In genomic region chr2:71630110-71630967, GRCh38 we compare ENCODE assay signal across 24 cellular contexts.
DNase-seq lines count a peak whose midpoint lies in the region; ATAC-seq, FAIRE-seq and TF ChIP-seq lines count a peak whose summit lies in the region.
"Had no signal": no experiment of that assay in that cellular context is flagged by ENCODE, and none has a peak within 500 bp of the region (broad histone marks: within the 10 kb centered on the region; RNA-seq: fewer than 3 reads in every experiment).

No MANE protein-coding gene starts in this region.

- H3K27me3 ChIP-seq in esophagus muscularis mucosa, result no peaks in the 10 kb centered on the region
- no peaks in the 10 kb centered on the region for H3K27me3 ChIP-seq in stomach
- H3K27me3 ChIP-seq: heart right ventricle, neural progenitor cell had no signal

- TF ChIP-seq POLR2A in esophagus muscularis mucosa (IDR thresholded peaks at IDR 0.05; ENCODE audit: low read depth) (no peak), stomach (IDR thresholded peaks at IDR 0.05) (no peak)

- DNase-seq in HTR-8/SVneo (ENCODE audit: insufficient read length, low spot score) (no peak), esophagus muscularis mucosa (ENCODE audit: extremely low spot score) (peak; percentile 70), stomach (no peak), kidney glomerular epithelial cell (lab: John Stamatoyannopoulos, UW) (no peak), T-helper 17 cell (no peak), GM13976 (ENCODE audit: low spot score) (no peak)
- DNase-seq: activated CD4-positive, CD25-positive, alpha-beta regulatory T cell treated with anti-CD3 and anti-CD28 coated beads, Interleukin-2, amount 50 U/mL, for 72 hours; activated CD8-positive, alpha-beta T cell treated with anti-CD3 and anti-CD28 coated beads, Interleukin-2, amount 10 ng/mL, durations not matched to agents 7 days and 5 days; activated gamma-delta T cell treated with Interleukin-2 at 50 U/mL for 16 hours; activated T-cell treated with anti-CD3 and anti-CD28 coated beads, Interleukin-2, amount 50 U/mL, for 1 hour; CD8-positive, alpha-beta T cell; cortex of kidney; heart right ventricle; NCI-H1048; NCI-H2029; NCI-H774; SHP77 treated with DMSO at 0.1 percent for 48 hours; T-cell had no signal

- peaks cover 0 to 3% (median 0%) of the 10 kb centered on the region in 4 donors for H3K36me3 ChIP-seq in esophagus muscularis mucosa
- H3K36me3 ChIP-seq in stomach, result no peaks in the 10 kb centered on the region
- H3K36me3 ChIP-seq: neural progenitor cell had no signal

- FAIRE-seq in HTR-8/SVneo (lab: Jason Lieb, UNC), result peak; percentile 38
- FAIRE-seq: GM18507, TTC549 had no signal

- no peak overlapping the region for H3K4me3 ChIP-seq in esophagus muscularis mucosa
- no peak overlapping the region for H3K4me3 ChIP-seq in stomach
- H3K4me3 ChIP-seq: heart right ventricle, neural progenitor cell had no signal

- intact Hi-C loops in esophagus muscularis mucosa (cut with DNase I) (no loop called here), stomach (cut with DNase I; ENCODE audit: low total_unique reads) (no loop called here)

- H3K9me3 ChIP-seq in esophagus muscularis mucosa (no peaks in the 10 kb centered on the region), stomach (peaks cover 0 to 5% (median 0%) of the 10 kb centered on the region in 4 donors), T-helper 17 cell (ENCODE audit: control insufficient read depth, low read length, poor library complexity, severe bottlenecking) (no peaks in the 10 kb centered on the region)

- ATAC-seq in GM19438 (IDR thresholded peaks at IDR 0.05; ENCODE audit: low read depth, unreplicated experiment) (peak; percentile 62), T-helper 17 cell (no peak)
- ATAC-seq: activated CD8-positive, alpha-beta T cell treated with anti-CD3 and anti-CD28 coated beads, Interleukin-2, amount 10 ng/mL, durations not matched to agents 7 days and 5 days; CD8-positive, alpha-beta T cell; HCT116; T-cell had no signal

- H3K27ac ChIP-seq in esophagus muscularis mucosa (replicated peaks in 1 of 4) (no peak overlapping the region), stomach (peak overlapping the region in 3 of 5 donors; percentile 14 to 15 (median 15))
- H3K27ac ChIP-seq: KMS-11, neural progenitor cell had no signal

- in situ Hi-C loops in GM13976 (cut with MboI; ENCODE audit: low sequenced_read_pairs, unreplicated experiment), result no loop called here

- H3K27me3 Mint-ChIP-seq in T-helper 17 cell, result peaks cover 39% of the 10 kb centered on the region

- H3K36me3 Mint-ChIP-seq in T-helper 17 cell (ENCODE audit: low read depth), result peaks cover 2% of the 10 kb centered on the region
- H3K36me3 Mint-ChIP-seq: CD8-positive, alpha-beta T cell; neural progenitor cell; T-cell had no signal

- no peak overlapping the region for H3K27ac Mint-ChIP-seq in T-helper 17 cell
- H3K27ac Mint-ChIP-seq: activated CD8-positive, alpha-beta T cell treated with anti-CD3 and anti-CD28 coated beads, Interleukin-2, amount 10 ng/mL, durations not matched to agents 7 days and 5 days; CD8-positive, alpha-beta T cell; neural progenitor cell; T-cell had no signal

- WGBS in esophagus muscularis mucosa, result 83% methylated on average over 2 of the region's 2 CpGs
- 68 to 86% (median 78%) methylated on average over 2 of the region's 2 CpGs for WGBS in stomach, 5 donors

- H3K4me3 Mint-ChIP-seq in T-helper 17 cell, result no peak overlapping the region
- H3K4me3 Mint-ChIP-seq: activated CD8-positive, alpha-beta T cell treated with anti-CD3 and anti-CD28 coated beads, Interleukin-2, amount 10 ng/mL, durations not matched to agents 7 days and 5 days; CD8-positive, alpha-beta T cell; neural progenitor cell; T-cell had no signal

- no peaks in the 10 kb centered on the region for H3K4me1 Mint-ChIP-seq in T-helper 17 cell
- H3K4me1 Mint-ChIP-seq: T-cell had no signal

- TF ChIP-seq EP300 in esophagus muscularis mucosa (IDR thresholded peaks at IDR 0.05), result no peak
- no peak for TF ChIP-seq EP300 in stomach (IDR thresholded peaks at IDR 0.05)

- H3K4me1 ChIP-seq in esophagus muscularis mucosa, result peaks cover 0 to 3% (median 2%) of the 10 kb centered on the region in 4 donors
- peaks cover 0 to 7% (median 0%) of the 10 kb centered on the region in 4 donors for H3K4me1 ChIP-seq in stomach

- TF ChIP-seq CTCF in esophagus muscularis mucosa (IDR thresholded peaks at IDR 0.05) (no peak), stomach (IDR thresholded peaks at IDR 0.05) (no peak), GM13976 (IDR thresholded peaks at IDR 0.05; ENCODE audit: borderline replicate concordance, control extremely low read depth, extremely low read depth, insufficient read depth, missing control alignments) (no peak)

Comparison
In these comparisons a context has a peak if more than half of its experiments do, and no peak if none do; other contexts are left out.
1. H3K27ac ChIP-seq: peak in stomach (3 of 5); none in esophagus muscularis mucosa (0 of 4).